In the genomic region with DNA sequence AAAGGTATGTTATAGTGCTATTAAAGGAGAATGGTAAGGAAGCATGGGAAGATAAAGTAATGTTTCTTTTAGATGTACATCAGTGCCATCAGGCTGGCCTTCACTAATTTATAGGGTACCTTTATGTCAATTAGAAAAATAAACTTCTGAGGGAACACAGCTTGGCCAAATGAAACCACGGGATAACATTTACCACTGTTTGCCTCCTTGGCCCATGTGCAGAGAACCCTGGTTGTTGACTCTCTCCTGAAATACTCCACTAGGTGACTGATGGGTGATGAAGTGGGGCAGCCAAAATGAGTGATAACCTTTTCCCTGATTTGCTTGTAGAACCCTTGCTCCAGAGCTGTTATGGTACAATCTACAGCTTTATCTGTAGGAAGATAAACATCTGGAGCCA, we compare ENCODE assay signal across 1 cellular context.
A peak's percentile ranks its signal among the peaks of the same experiment; 100 is the strongest.
TF ChIP-seq lines count a peak whose summit lies in the region.

No MANE protein-coding gene starts in this region.

TF ChIP-seq in GM12878, 131 proteins besides CTCF, POLR2A, EP300 and RAD21:
- TF ChIP-seq KDM1A (IDR thresholded peaks at IDR 0.05; ENCODE audit: borderline replicate concordance) (no peak), POLR2AphosphoS2 (IDR thresholded peaks at IDR 0.05; ENCODE audit: low read depth, low read length) (no peak), TCF3 (IDR thresholded peaks at IDR 0.05; ENCODE audit: borderline replicate concordance, insufficient read depth, low read depth, low read length) (no peak), ZNF274 (IDR thresholded peaks at IDR 0.05; ENCODE audit: insufficient read depth, insufficient read length) (no peak), POLR2AphosphoS5 (IDR thresholded peaks at IDR 0.05; ENCODE audit: low read length) (0 out of 2 replicates have a peak, but pooled peaks have one; percentile 22)
